In genomic region chr9:135847833-135848232, GRCh38 we compare ENCODE assay signal across 1 cellular context.
TF ChIP-seq lines count a peak whose summit lies in the region.

No MANE protein-coding gene starts in this region.

TF ChIP-seq in SK-N-SH treated with all-trans-retinoic acid at 6 μM for 48 hours, 23 proteins besides CTCF, POLR2A, EP300 and RAD21 (continued from another document):
- TF ChIP-seq POU6F1 (CRISPR knock-in tag; IDR thresholded peaks at IDR 0.05; ENCODE audit: borderline replicate concordance, low read depth) (no peak), ZC3H10 (CRISPR knock-in tag; IDR thresholded peaks at IDR 0.05) (no peak), ZFP30 (CRISPR knock-in tag; IDR thresholded peaks at IDR 0.05) (no peak), ZNF8 (CRISPR knock-in tag; IDR thresholded peaks at IDR 0.05) (no peak), SNAI2 (CRISPR knock-in tag; IDR thresholded peaks at IDR 0.05) (no peak), PPARA (CRISPR knock-in tag; IDR thresholded peaks at IDR 0.05; ENCODE audit: borderline replicate concordance) (no peak), ISL1 (CRISPR knock-in tag; IDR thresholded peaks at IDR 0.05) (no peak), TCF4 (CRISPR knock-in tag; IDR thresholded peaks at IDR 0.05; ENCODE audit: borderline replicate concordance) (no peak), OSR1 (CRISPR knock-in tag; IDR thresholded peaks at IDR 0.05) (no peak), ZNF565 (CRISPR knock-in tag; conservative IDR thresholded peaks at IDR 0.05; ENCODE audit: low read depth) (no peak)
